Comparison of ENCODE assay signal across 10 cellular contexts in the genomic region with DNA sequence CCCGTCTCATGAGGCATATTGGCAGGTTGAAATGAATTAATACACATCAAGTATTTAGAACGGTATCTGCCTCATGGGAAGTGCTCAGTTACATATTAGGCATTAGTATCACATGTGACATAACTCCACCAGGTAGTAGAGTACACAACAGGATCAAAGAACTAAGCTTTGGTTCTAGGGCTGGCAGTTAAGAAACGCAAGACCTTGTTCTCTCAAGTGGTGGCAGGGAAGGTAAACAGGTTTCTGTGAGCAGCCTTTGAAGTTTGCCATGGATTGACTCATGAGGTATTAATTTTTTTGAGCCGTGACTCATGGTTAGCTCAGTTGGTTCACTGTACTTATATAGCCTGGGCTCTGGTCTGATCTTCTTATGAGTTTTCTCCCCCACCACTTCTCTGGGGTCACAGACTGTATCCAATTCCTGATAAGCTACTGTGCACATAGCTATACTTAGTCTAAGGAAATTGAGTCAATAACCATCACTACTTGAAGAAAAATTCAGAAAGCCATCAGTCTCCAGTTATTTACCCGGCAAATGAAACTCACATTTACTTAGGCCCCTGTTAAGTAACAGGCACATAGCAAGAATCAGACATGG.
A peak's percentile ranks its signal among the peaks of the same experiment; 100 is the strongest.
DNase-seq lines count a peak whose midpoint lies in the region; ATAC-seq, FAIRE-seq and TF ChIP-seq lines count a peak whose summit lies in the region.
"Had no signal": no experiment of that assay in that cellular context is flagged by ENCODE, and none has a peak within 500 bp of the region (broad histone marks: within the 10 kb centered on the region; RNA-seq: fewer than 3 reads in every experiment).

No MANE protein-coding gene starts in this region.

- H2AFZ ChIP-seq in GM12878 (ENCODE audit: control insufficient read depth, low read depth, low read length) (no peak overlapping the region), trophoblast cell (ENCODE audit: insufficient read depth, low read length, poor library complexity) (no peak overlapping the region)

- H3K79me1 ChIP-seq in trophoblast cell (ENCODE audit: low read length): no peaks in the 10 kb centered on the region

- TF ChIP-seq RAD21 in GM12878 (IDR thresholded peaks at IDR 0.05; ENCODE audit: insufficient read depth, low read depth, low read length): no peak

- H2BK120ac ChIP-seq in trophoblast cell (ENCODE audit: insufficient read depth, low read length, poor library complexity): no peak overlapping the region

- RAD21 ChIA-PET in GM12878 (lab: Charles Lee; ENCODE audit: unreplicated experiment): interaction anchor here (1.2 kb wide), 1 partner anchor 159 kb away, joined by 3 read pairs; no protein-coding TSS in a partner anchor

- H3K27me3 ChIP-seq in MG63: no peaks in the 10 kb centered on the region
- H3K27me3 ChIP-seq in GM12878 (replicated peaks in 1 of 2; ENCODE audit: control insufficient read depth in 2 of 2, insufficient read depth in 2 of 2, low read length in 1 of 2): no peaks in the 10 kb centered on the region
- H3K27me3 ChIP-seq in trophoblast cell (ENCODE audit: insufficient read depth, low read length): no peaks in the 10 kb centered on the region
- H3K27me3 ChIP-seq: neutrophil had no signal

- in situ Hi-C loops in GM12878 (cut with MboI): no loop called here

- H3K27me3 Mint-ChIP-seq in CD14-positive monocyte (ENCODE audit: low read depth in 3 of 3): no peaks in the 10 kb centered on the region

- BruUV-seq in GM12878 (replicated peaks; lab: Mats Ljungman, UMichigan): no TSS peak

- H2AK5ac ChIP-seq in trophoblast cell (ENCODE audit: low read length): no peak overlapping the region

- 0 out of 2 replicates have a peak, but pooled peaks cover 3% of the 10 kb centered on the region for H3K4me1 ChIP-seq in GM12878 (ENCODE audit: control insufficient read depth, insufficient read depth, low read length)
- H3K4me1 ChIP-seq in trophoblast cell (ENCODE audit: control insufficient read depth in 1 of 2, insufficient read depth in 2 of 2, low read length in 2 of 2): no peaks in the 10 kb centered on the region

- H4K8ac ChIP-seq in trophoblast cell (ENCODE audit: low read depth, low read length): no peak overlapping the region

- H3K9ac ChIP-seq in GM12878 (ENCODE audit: control insufficient read depth, insufficient read depth, low read length) (no peak overlapping the region), trophoblast cell (ENCODE audit: low read length) (no peak overlapping the region)

- H3K27ac ChIP-seq in GM12878 (ENCODE audit: control insufficient read depth, insufficient read depth) (no peak overlapping the region), trophoblast cell (ENCODE audit: low read depth, low read length) (no peak overlapping the region)
- H3K27ac ChIP-seq: neutrophil had no signal

- H3K9me3 ChIP-seq in MG63 (no peaks in the 10 kb centered on the region), GM12878 (replicated peaks; ENCODE audit: control insufficient read depth, insufficient read depth, low read length) (no peaks in the 10 kb centered on the region), trophoblast cell (ENCODE audit: insufficient read depth, low read depth, low read length) (no peaks in the 10 kb centered on the region)
- H3K9me3 ChIP-seq: neutrophil had no signal

- H4K12ac ChIP-seq in trophoblast cell (ENCODE audit: low read depth, low read length): no peak overlapping the region

- TF ChIP-seq CTCF in GM12865 (IDR thresholded peaks at IDR 0.05; ENCODE audit: insufficient read depth, low read depth, low read length, missing control alignments) (no peak), GM12878 (IDR thresholded peaks at IDR 0.05 in 2 of 3, conservative IDR thresholded peaks at IDR 0.05 in 1 of 3; ENCODE audit: control insufficient read depth in 2 of 3, extremely low read depth in 1 of 3, insufficient read depth in 1 of 3, low read depth in 3 of 3, low read length in 3 of 3) (no peak), CD14-positive monocyte (IDR thresholded peaks at IDR 0.05) (no peak)

- H3K9me3 Mint-ChIP-seq in CD14-positive monocyte: no peaks in the 10 kb centered on the region

- no peak overlapping the region for H2BK5ac ChIP-seq in trophoblast cell (ENCODE audit: low read depth, low read length, poor library complexity)

- no peak overlapping the region for H3K18ac ChIP-seq in trophoblast cell (ENCODE audit: low read length)

- no peak overlapping the region for H3K27ac Mint-ChIP-seq in CD14-positive monocyte

- CTCF ChIA-PET in GM12878 (lab: Yijun Ruan, JAX): interaction anchor here (0.7 to 4.6 kb wide), 4 partner anchors 10 to 165 kb away, joined by 3 to 26 read pairs (median 4); no protein-coding TSS in a partner anchor

- 22% methylated on average over 5 of the region's 5 CpGs for WGBS in GM12878 (ENCODE audit: insufficient coverage, insufficient replicate concordance, low lambda C conversion rate, missing lambda C conversion rate)
- no CpG with 5 or more reads among the region's 5 CpGs for WGBS in trophoblast cell (ENCODE audit: extremely low coverage, insufficient coverage, insufficient read length)

- POLR2A ChIA-PET in GM12878 (lab: Charles Lee): interaction anchor here (0.8 kb wide), 1 partner anchor 70 kb away, joined by 4 read pairs; no protein-coding TSS in a partner anchor

- intact Hi-C loops in GM12878 (cut with micrococcal nuclease; ENCODE audit: unreplicated experiment): no loop called here
- intact Hi-C loops in CD14-positive monocyte (cut with micrococcal nuclease): no loop called here

- H3K36me3 Mint-ChIP-seq in CD14-positive monocyte: no peaks in the 10 kb centered on the region

- H3K4ac ChIP-seq in trophoblast cell (ENCODE audit: low read depth, low read length): no peak overlapping the region

- no peaks in the 10 kb centered on the region for H4K20me1 ChIP-seq in GM12878 (ENCODE audit: control insufficient read depth, insufficient read depth)

- H3K4me3 ChIP-seq in GM12865 (ENCODE audit: low read depth, low read length): no peak overlapping the region
- no peak overlapping the region for H3K4me3 ChIP-seq in MG63
- H3K4me3 ChIP-seq in GM12878: no peak overlapping the region
- H3K4me3 ChIP-seq in trophoblast cell (ENCODE audit: low read depth, low read length): no peak overlapping the region

- DNase-seq in GM12865 (ENCODE audit: low read depth) (peak; percentile 27), MG63 (peak; percentile 29), GM12878 (ENCODE audit: low read depth, low spot score) (no peak), trophoblast cell (peak; percentile 72 to 88), CD14-positive monocyte (ENCODE audit: low spot score) (no peak), erythroblast (lab: John Stamatoyannopoulos, UW) (no peak), iPS-NIHi7 (ENCODE audit: extremely low spot score) (no peak), NCI-H82 treated with DMSO at 0.1 percent for 48 hours (lab: John Stamatoyannopoulos, UW; ENCODE audit: unreplicated experiment) (no peak)

- ATAC-seq in GM12878: peak; percentile 48
- ATAC-seq: Right ventricle myocardium inferior had no signal

- H3K79me2 ChIP-seq in GM12878 (ENCODE audit: control insufficient read depth, insufficient read depth, low read length): no peaks in the 10 kb centered on the region
- H3K79me2 ChIP-seq in trophoblast cell (ENCODE audit: control insufficient read depth, insufficient read depth, low read length, poor library complexity): no peaks in the 10 kb centered on the region

- SMC1A ChIA-PET in GM12878 (lab: Charles Lee; ENCODE audit: uncharacterized antibody, unreplicated experiment): interaction anchor here (0.7 to 1.9 kb wide), 10 partner anchors 8 to 243 kb away, joined by 3 to 5 read pairs (median 4); no protein-coding TSS in a partner anchor

- no peak overlapping the region for H4K91ac ChIP-seq in trophoblast cell (ENCODE audit: low read depth, low read length)

- no peak overlapping the region for H3K14ac ChIP-seq in trophoblast cell (ENCODE audit: low read length)

- no peaks in the 10 kb centered on the region for H3K36me3 ChIP-seq in MG63
- H3K36me3 ChIP-seq in GM12878 (ENCODE audit: control insufficient read depth in 2 of 2, insufficient read depth in 2 of 2, low read length in 1 of 2): no peaks in the 10 kb centered on the region
- H3K36me3 ChIP-seq in trophoblast cell (ENCODE audit: control insufficient read depth in 1 of 2, insufficient read depth in 2 of 2, low read length in 2 of 2): no peaks in the 10 kb centered on the region
- H3K36me3 ChIP-seq: neutrophil had no signal

- H3K4me1 Mint-ChIP-seq in CD14-positive monocyte: no peaks in the 10 kb centered on the region

- TF ChIP-seq EP300 in GM12878 (IDR thresholded peaks at IDR 0.05; ENCODE audit: borderline replicate concordance in 1 of 2, control insufficient read depth in 1 of 2, low read depth in 2 of 2, low read length in 2 of 2): no peak

- no peak overlapping the region for H3K23ac ChIP-seq in trophoblast cell (ENCODE audit: low read length)

- no peak for FAIRE-seq in GM12878 (lab: Jason Lieb, UNC)

- no peak overlapping the region for H2BK12ac ChIP-seq in trophoblast cell (ENCODE audit: low read length)

- no peak for TF ChIP-seq POLR2A in GM12878 (IDR thresholded peaks at IDR 0.05; ENCODE audit: low read depth, low read length)
- no peak for TF ChIP-seq POLR2A in erythroblast (IDR thresholded peaks at IDR 0.05; ENCODE audit: low read length)

- H3K4me3 Mint-ChIP-seq in CD14-positive monocyte: no peak overlapping the region

- H3K4me2 ChIP-seq in GM12878 (ENCODE audit: control insufficient read depth, insufficient read depth) (no peak overlapping the region), trophoblast cell (ENCODE audit: low read length) (no peak overlapping the region)

TF ChIP-seq in GM12878, 131 proteins besides CTCF, POLR2A, EP300 and RAD21 (continues in another document):
- TF ChIP-seq EED (IDR thresholded peaks at IDR 0.05; ENCODE audit: low read depth) (no peak), RUNX3 (IDR thresholded peaks at IDR 0.05; ENCODE audit: low read length) (no peak), BCL11A (IDR thresholded peaks at IDR 0.05; ENCODE audit: low read depth, low read length) (no peak), SUZ12 (IDR thresholded peaks at IDR 0.05; ENCODE audit: unreplicated experiment) (no peak), CBX5 (IDR thresholded peaks at IDR 0.05; ENCODE audit: low read depth) (no peak)

Comparison
In these comparisons a context has a peak if more than half of its experiments do, and no peak if none do; other contexts are left out.
1. DNase-seq: peak in GM12865 (single experiment), MG63 (single experiment) and trophoblast cell (2 of 2); none in GM12878 (single experiment), CD14-positive monocyte (single experiment), erythroblast (0 of 2), iPS-NIHi7 (single experiment) and NCI-H82 treated with DMSO at 0.1 percent for 48 hours (single experiment).